ENCODE assay signal across 1 cellular context in genomic region chr4:17332483-17332882, GRCh38.
TF ChIP-seq lines count a peak whose summit lies in the region.

No MANE protein-coding gene starts in this region.

TF ChIP-seq in IMR-90, 13 proteins besides CTCF, POLR2A, EP300 and RAD21 (continued from another document):
- TF ChIP-seq RFX5 (IDR thresholded peaks at IDR 0.05; ENCODE audit: low read depth, low read length) (no peak), MAFK (IDR thresholded peaks at IDR 0.05; ENCODE audit: low read depth, low read length) (no peak), USF2 (IDR thresholded peaks at IDR 0.05; ENCODE audit: low read depth, low read length) (no peak), CEBPB (IDR thresholded peaks at IDR 0.05; ENCODE audit: low read depth, low read length) (no peak), FOS (IDR thresholded peaks at IDR 0.05; ENCODE audit: low read depth, low read length) (no peak), ELK1 (IDR thresholded peaks at IDR 0.05; ENCODE audit: borderline replicate concordance, low read depth, low read length) (no peak), BHLHE40 (IDR thresholded peaks at IDR 0.05; ENCODE audit: low read depth, low read length) (no peak), MXI1 (IDR thresholded peaks at IDR 0.05; ENCODE audit: borderline replicate concordance, low read depth, low read length) (no peak), SMC3 (IDR thresholded peaks at IDR 0.05; ENCODE audit: low read depth, low read length) (no peak), RCOR1 (IDR thresholded peaks at IDR 0.05; ENCODE audit: insufficient replicate concordance, low read length) (no peak), NFE2L2 (IDR thresholded peaks at IDR 0.05; ENCODE audit: low read depth, low read length) (no peak), MAZ (IDR thresholded peaks at IDR 0.05; ENCODE audit: borderline replicate concordance, low read depth, low read length) (no peak)
TF ChIP-seq in IMR-90: peak in this region for 0.
